In the genomic region with DNA sequence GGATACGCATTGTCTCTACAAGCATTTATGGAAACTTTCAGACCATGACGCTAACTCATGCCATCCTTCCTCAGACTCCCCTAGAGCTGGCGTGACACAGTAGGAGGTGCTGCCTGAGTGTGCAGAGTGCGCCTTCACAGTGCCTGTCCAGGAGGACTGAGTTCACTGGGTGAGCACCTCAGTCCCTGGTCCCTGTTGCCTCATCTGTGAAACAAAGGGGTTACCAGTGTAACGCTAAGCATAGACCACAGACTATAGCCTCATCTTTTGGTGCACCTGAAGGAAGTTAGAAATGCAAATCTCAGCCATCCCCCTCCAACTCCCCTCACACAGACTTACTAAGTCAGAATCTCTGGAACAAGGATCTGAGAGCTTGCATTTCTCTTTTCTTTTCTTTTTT, we compare ENCODE assay signal across 18 cellular contexts.
A peak's percentile ranks its signal among the peaks of the same experiment; 100 is the strongest.
DNase-seq lines count a peak whose midpoint lies in the region; ATAC-seq and TF ChIP-seq lines count a peak whose summit lies in the region.
"Had no signal": no experiment of that assay in that cellular context is flagged by ENCODE, and none has a peak within 500 bp of the region (broad histone marks: within the 10 kb centered on the region; RNA-seq: fewer than 3 reads in every experiment).

No MANE protein-coding gene starts in this region.

- peak overlapping the region; percentile 79; the same call in 1 of the 2 replicates for H2AFZ ChIP-seq in GM23338
- H2AFZ ChIP-seq: GM23248 had no signal

- no peak overlapping the region for H3K27ac ChIP-seq in GM23338 (ENCODE audit: low read depth)
- H3K27ac ChIP-seq: 22Rv1, gastrocnemius medialis, GM23248, KMS-11 had no signal

- H3K27me3 ChIP-seq in GM23338 (ENCODE audit: insufficient read depth), result no peaks in the 10 kb centered on the region
- H3K27me3 ChIP-seq: gastrocnemius medialis had no signal

- no peaks in the 10 kb centered on the region for H4K20me1 ChIP-seq in GM23338 (replicated peaks; ENCODE audit: insufficient read depth)

- H3K27ac Mint-ChIP-seq in activated CD8-positive, alpha-beta T cell treated with anti-CD3 and anti-CD28 coated beads for 36 hours, result no peak overlapping the region
- no peak overlapping the region for H3K27ac Mint-ChIP-seq in activated CD8-positive, alpha-beta T cell treated with anti-CD3 and anti-CD28 coated beads, Interleukin-2, amount 10 ng/mL, durations not matched to agents 7 days and 5 days
- no peak overlapping the region for H3K27ac Mint-ChIP-seq in GM23338
- H3K27ac Mint-ChIP-seq in activated naive CD4-positive, alpha-beta T cell treated with anti-CD3 and anti-CD28 coated beads, Interleukin-2, amount 10 ng/mL, durations not matched to agents 7 days and 5 days, result no peak overlapping the region
- H3K27ac Mint-ChIP-seq in activated naive CD8-positive, alpha-beta T cell treated with anti-CD3 and anti-CD28 coated beads, Interleukin-2, amount 50 U/mL, for 24 hours, result no peak overlapping the region
- H3K27ac Mint-ChIP-seq: activated CD4-positive, alpha-beta T cell treated with anti-CD3 and anti-CD28 coated beads, Interleukin-2, amount 10 ng/mL, durations not matched to agents 24 days and 14 days; activated naive CD4-positive, alpha-beta T cell treated with anti-CD3 and anti-CD28 coated beads, Interleukin-2, amount 50 U/mL, for 24 hours; stimulated activated naive CD8-positive, alpha-beta T cell treated with anti-CD3 and anti-CD28 coated beads, Interleukin-15, Interleukin-2, amounts not matched to agents 100 ng/mL and 50 ng/mL, for 24 hours had no signal

- H3K36me3 Mint-ChIP-seq in activated CD8-positive, alpha-beta T cell treated with anti-CD3 and anti-CD28 coated beads for 36 hours (ENCODE audit: low read depth), result no peaks in the 10 kb centered on the region
- no peaks in the 10 kb centered on the region for H3K36me3 Mint-ChIP-seq in activated CD8-positive, alpha-beta T cell treated with anti-CD3 and anti-CD28 coated beads, Interleukin-2, amount 10 ng/mL, durations not matched to agents 7 days and 5 days (ENCODE audit: low read depth)
- peaks cover 6% of the 10 kb centered on the region; the same call in 1 of the 3 replicates for H3K36me3 Mint-ChIP-seq in GM23338 (ENCODE audit: low read depth)
- H3K36me3 Mint-ChIP-seq in activated naive CD4-positive, alpha-beta T cell treated with anti-CD3 and anti-CD28 coated beads, Interleukin-2, amount 10 ng/mL, durations not matched to agents 7 days and 5 days, result no peaks in the 10 kb centered on the region
- no peaks in the 10 kb centered on the region for H3K36me3 Mint-ChIP-seq in activated naive CD8-positive, alpha-beta T cell treated with anti-CD3 and anti-CD28 coated beads, Interleukin-2, amount 50 U/mL, for 24 hours (ENCODE audit: low read depth)
- H3K36me3 Mint-ChIP-seq: activated naive CD4-positive, alpha-beta T cell treated with anti-CD3 and anti-CD28 coated beads, Interleukin-2, amount 50 U/mL, for 24 hours had no signal

- no peak overlapping the region for H3K4me3 Mint-ChIP-seq in activated CD8-positive, alpha-beta T cell treated with anti-CD3 and anti-CD28 coated beads for 36 hours
- H3K4me3 Mint-ChIP-seq in activated CD8-positive, alpha-beta T cell treated with anti-CD3 and anti-CD28 coated beads, Interleukin-2, amount 10 ng/mL, durations not matched to agents 7 days and 5 days, result no peak overlapping the region
- H3K4me3 Mint-ChIP-seq in GM23338, result no peak overlapping the region
- no peak overlapping the region for H3K4me3 Mint-ChIP-seq in activated naive CD4-positive, alpha-beta T cell treated with anti-CD3 and anti-CD28 coated beads, Interleukin-2, amount 10 ng/mL, durations not matched to agents 7 days and 5 days
- H3K4me3 Mint-ChIP-seq in activated naive CD8-positive, alpha-beta T cell treated with anti-CD3 and anti-CD28 coated beads, Interleukin-2, amount 50 U/mL, for 24 hours, result no peak overlapping the region
- H3K4me3 Mint-ChIP-seq: activated CD4-positive, alpha-beta T cell treated with anti-CD3 and anti-CD28 coated beads, Interleukin-2, amount 10 ng/mL, durations not matched to agents 24 days and 14 days; activated naive CD4-positive, alpha-beta T cell treated with anti-CD3 and anti-CD28 coated beads, Interleukin-2, amount 50 U/mL, for 24 hours; stimulated activated naive CD8-positive, alpha-beta T cell treated with anti-CD3 and anti-CD28 coated beads, Interleukin-15, Interleukin-2, amounts not matched to agents 100 ng/mL and 50 ng/mL, for 24 hours had no signal

- H3K4me1 ChIP-seq in GM23338 (ENCODE audit: insufficient read depth), result peaks cover 8% of the 10 kb centered on the region; the same call in 1 of the 2 replicates
- H3K4me1 ChIP-seq: gastrocnemius medialis had no signal

- no peak overlapping the region for H3K4me2 ChIP-seq in GM23338
- H3K4me2 ChIP-seq: KMS-11 had no signal

- CTCF ChIA-PET in activated CD8-positive, alpha-beta T cell treated with anti-CD3 and anti-CD28 coated beads for 36 hours (lab: Charles Lee), result no interaction called here
- CTCF ChIA-PET in activated CD8-positive, alpha-beta T cell treated with anti-CD3 and anti-CD28 coated beads, Interleukin-2, amount 10 ng/mL, durations not matched to agents 7 days and 5 days (lab: Charles Lee), result no interaction called here
- CTCF ChIA-PET in activated naive CD4-positive, alpha-beta T cell treated with anti-CD3 and anti-CD28 coated beads, Interleukin-2, amount 10 ng/mL, durations not matched to agents 7 days and 5 days (lab: Charles Lee), result no interaction called here

- no peak overlapping the region for H3K4me3 ChIP-seq in GM23338
- H3K4me3 ChIP-seq: gastrocnemius medialis, GM23248 had no signal

- H3K9me3 Mint-ChIP-seq in activated CD8-positive, alpha-beta T cell treated with anti-CD3 and anti-CD28 coated beads for 36 hours, result peaks cover 2% of the 10 kb centered on the region
- no peaks in the 10 kb centered on the region for H3K9me3 Mint-ChIP-seq in activated CD8-positive, alpha-beta T cell treated with anti-CD3 and anti-CD28 coated beads, Interleukin-2, amount 10 ng/mL, durations not matched to agents 7 days and 5 days (ENCODE audit: insufficient read depth)
- H3K9me3 Mint-ChIP-seq in GM23338, result peaks cover 8% of the 10 kb centered on the region; the same call in 2 of the 3 replicates
- H3K9me3 Mint-ChIP-seq in activated naive CD4-positive, alpha-beta T cell treated with anti-CD3 and anti-CD28 coated beads, Interleukin-2, amount 10 ng/mL, durations not matched to agents 7 days and 5 days, result no peaks in the 10 kb centered on the region
- no peaks in the 10 kb centered on the region for H3K9me3 Mint-ChIP-seq in activated naive CD8-positive, alpha-beta T cell treated with anti-CD3 and anti-CD28 coated beads, Interleukin-2, amount 50 U/mL, for 24 hours
- H3K9me3 Mint-ChIP-seq: activated CD4-positive, alpha-beta T cell treated with anti-CD3 and anti-CD28 coated beads, Interleukin-2, amount 10 ng/mL, durations not matched to agents 24 days and 14 days; activated naive CD4-positive, alpha-beta T cell treated with anti-CD3 and anti-CD28 coated beads, Interleukin-2, amount 50 U/mL, for 24 hours; stimulated activated naive CD8-positive, alpha-beta T cell treated with anti-CD3 and anti-CD28 coated beads, Interleukin-15, Interleukin-2, amounts not matched to agents 100 ng/mL and 50 ng/mL, for 24 hours had no signal

- no peaks in the 10 kb centered on the region for H3K27me3 Mint-ChIP-seq in activated CD8-positive, alpha-beta T cell treated with anti-CD3 and anti-CD28 coated beads for 36 hours
- no peaks in the 10 kb centered on the region for H3K27me3 Mint-ChIP-seq in activated CD8-positive, alpha-beta T cell treated with anti-CD3 and anti-CD28 coated beads, Interleukin-2, amount 10 ng/mL, durations not matched to agents 7 days and 5 days (ENCODE audit: low read depth)
- peaks cover 3% of the 10 kb centered on the region for H3K27me3 Mint-ChIP-seq in GM23338 (ENCODE audit: insufficient read depth, low read depth, poor library complexity)
- no peaks in the 10 kb centered on the region for H3K27me3 Mint-ChIP-seq in activated naive CD4-positive, alpha-beta T cell treated with anti-CD3 and anti-CD28 coated beads, Interleukin-2, amount 10 ng/mL, durations not matched to agents 7 days and 5 days
- H3K27me3 Mint-ChIP-seq in activated naive CD8-positive, alpha-beta T cell treated with anti-CD3 and anti-CD28 coated beads, Interleukin-2, amount 50 U/mL, for 24 hours, result no peaks in the 10 kb centered on the region
- H3K27me3 Mint-ChIP-seq: activated CD4-positive, alpha-beta T cell treated with anti-CD3 and anti-CD28 coated beads, Interleukin-2, amount 10 ng/mL, durations not matched to agents 24 days and 14 days; activated naive CD4-positive, alpha-beta T cell treated with anti-CD3 and anti-CD28 coated beads, Interleukin-2, amount 50 U/mL, for 24 hours; stimulated activated naive CD8-positive, alpha-beta T cell treated with anti-CD3 and anti-CD28 coated beads, Interleukin-15, Interleukin-2, amounts not matched to agents 100 ng/mL and 50 ng/mL, for 24 hours had no signal

- H3K4me1 Mint-ChIP-seq in activated CD8-positive, alpha-beta T cell treated with anti-CD3 and anti-CD28 coated beads for 36 hours (ENCODE audit: low read depth), result peaks cover 4% of the 10 kb centered on the region
- no peaks in the 10 kb centered on the region for H3K4me1 Mint-ChIP-seq in activated CD8-positive, alpha-beta T cell treated with anti-CD3 and anti-CD28 coated beads, Interleukin-2, amount 10 ng/mL, durations not matched to agents 7 days and 5 days (ENCODE audit: low read depth)
- H3K4me1 Mint-ChIP-seq in GM23338, result peaks cover 20% of the 10 kb centered on the region
- no peaks in the 10 kb centered on the region for H3K4me1 Mint-ChIP-seq in activated naive CD4-positive, alpha-beta T cell treated with anti-CD3 and anti-CD28 coated beads, Interleukin-2, amount 10 ng/mL, durations not matched to agents 7 days and 5 days
- H3K4me1 Mint-ChIP-seq in activated naive CD8-positive, alpha-beta T cell treated with anti-CD3 and anti-CD28 coated beads, Interleukin-2, amount 50 U/mL, for 24 hours, result peaks cover 2% of the 10 kb centered on the region
- H3K4me1 Mint-ChIP-seq: activated CD4-positive, alpha-beta T cell treated with anti-CD3 and anti-CD28 coated beads, Interleukin-2, amount 10 ng/mL, durations not matched to agents 24 days and 14 days; activated naive CD4-positive, alpha-beta T cell treated with anti-CD3 and anti-CD28 coated beads, Interleukin-2, amount 50 U/mL, for 24 hours had no signal

- H3K79me2 ChIP-seq in GM23338 (replicated peaks; ENCODE audit: insufficient read depth), result no peaks in the 10 kb centered on the region

- POLR2A ChIA-PET in activated CD8-positive, alpha-beta T cell treated with anti-CD3 and anti-CD28 coated beads for 36 hours (lab: Charles Lee), result no interaction called here
- POLR2A ChIA-PET in activated CD8-positive, alpha-beta T cell treated with anti-CD3 and anti-CD28 coated beads, Interleukin-2, amount 10 ng/mL, durations not matched to agents 7 days and 5 days (lab: Charles Lee), result interaction anchor here (0.8 kb wide), 1 partner anchor 29 kb away, joined by 3 read pairs; no protein-coding TSS in a partner anchor

- no peaks in the 10 kb centered on the region for H3F3A ChIP-seq in GM23338 (replicated peaks; ENCODE audit: low read depth)

- H3K36me3 ChIP-seq in GM23338 (ENCODE audit: insufficient read depth), result no peaks in the 10 kb centered on the region
- H3K36me3 ChIP-seq: gastrocnemius medialis had no signal

- ATAC-seq in activated CD8-positive, alpha-beta T cell treated with anti-CD3 and anti-CD28 coated beads for 36 hours, result peak; percentile 39
- no peak for ATAC-seq in activated CD8-positive, alpha-beta T cell treated with anti-CD3 and anti-CD28 coated beads, Interleukin-2, amount 10 ng/mL, durations not matched to agents 7 days and 5 days
- ATAC-seq in GM23338 (no peak), HG03280 (IDR thresholded peaks at IDR 0.05; ENCODE audit: unreplicated experiment) (peak; percentile 70)
- no peak for ATAC-seq in activated naive CD8-positive, alpha-beta T cell treated with anti-CD3 and anti-CD28 coated beads, Interleukin-2, amount 50 U/mL, for 24 hours
- ATAC-seq: gastrocnemius medialis, left cardiac atrium had no signal

- no peak for DNase-seq in activated CD8-positive, alpha-beta T cell treated with anti-CD3 and anti-CD28 coated beads for 36 hours
- no peak for DNase-seq in activated CD8-positive, alpha-beta T cell treated with anti-CD3 and anti-CD28 coated beads, Interleukin-2, amount 10 ng/mL, durations not matched to agents 7 days and 5 days
- DNase-seq in GM23338 (ENCODE audit: low spot score), result no peak
- no peak for DNase-seq in NCI-H1417 treated with DMSO at 0.1 percent for 48 hours (lab: John Stamatoyannopoulos, UW)
- no peak for DNase-seq in NCI-H128 (lab: John Stamatoyannopoulos, UW; ENCODE audit: unreplicated experiment)
- DNase-seq in activated naive CD4-positive, alpha-beta T cell treated with anti-CD3 and anti-CD28 coated beads, Interleukin-2, amount 10 ng/mL, durations not matched to agents 7 days and 5 days, result no peak
- DNase-seq in activated naive CD8-positive, alpha-beta T cell treated with anti-CD3 and anti-CD28 coated beads, Interleukin-2, amount 50 U/mL, for 24 hours, result no peak
- DNase-seq: activated CD4-positive, alpha-beta T cell treated with anti-CD3 and anti-CD28 coated beads, Interleukin-2, amount 10 ng/mL, durations not matched to agents 24 days and 14 days; gastrocnemius medialis; left cardiac atrium; nucleus accumbens; stimulated activated CD4-positive, alpha-beta T cell treated with anti-CD3 and anti-CD28 coated beads, Interleukin-15, amount 100 ng/mL, for 24 hours had no signal

- intact Hi-C loops in activated CD8-positive, alpha-beta T cell treated with anti-CD3 and anti-CD28 coated beads for 36 hours (cut with micrococcal nuclease), result no loop called here

- H3K9me2 ChIP-seq in GM23338 (ENCODE audit: insufficient read depth), result no peaks in the 10 kb centered on the region

- no peak for TF ChIP-seq CTCF in activated CD8-positive, alpha-beta T cell treated with anti-CD3 and anti-CD28 coated beads for 36 hours (IDR thresholded peaks at IDR 0.05)
- no peak for TF ChIP-seq CTCF in GM23338 (conservative IDR thresholded peaks at IDR 0.05; ENCODE audit: low read depth in 2 of 2)

Comparison
In these comparisons a context has a peak if more than half of its experiments do, and no peak if none do; other contexts are left out.
1. ATAC-seq: peak in activated CD8-positive, alpha-beta T cell treated with anti-CD3 and anti-CD28 coated beads for 36 hours (single experiment) and HG03280 (single experiment); none in activated CD8-positive, alpha-beta T cell treated with anti-CD3 and anti-CD28 coated beads, Interleukin-2, amount 10 ng/mL, durations not matched to agents 7 days and 5 days (single experiment), GM23338 (single experiment) and activated naive CD8-positive, alpha-beta T cell treated with anti-CD3 and anti-CD28 coated beads, Interleukin-2, amount 50 U/mL, for 24 hours (single experiment).